Comparison of ENCODE assay signal across 9 cellular contexts in genomic region chrX:115690554-115691216, GRCh38.
DNase-seq lines count a peak whose midpoint lies in the region; ATAC-seq and TF ChIP-seq lines count a peak whose summit lies in the region.
"Had no signal": no experiment of that assay in that cellular context is flagged by ENCODE, and none has a peak within 500 bp of the region (broad histone marks: within the 10 kb centered on the region; RNA-seq: fewer than 3 reads in every experiment).

No MANE protein-coding gene starts in this region.

- no peaks in the 10 kb centered on the region for H3K36me3 ChIP-seq in tibial artery

- no peak for DNase-seq in CD14-positive monocyte (ENCODE audit: low spot score)
- DNase-seq in NCI-H2081 treated with DMSO at 0.1 percent for 48 hours (lab: John Stamatoyannopoulos, UW) = peak; percentile 43
- DNase-seq in activated CD4-positive, alpha-beta T cell treated with anti-CD3 and anti-CD28 coated beads, Interleukin-2, amount 10 ng/mL, durations not matched to agents 7 days and 5 days = peak; percentile 42
- DNase-seq in naive B cell = peak; percentile 3
- DNase-seq in tibial artery = peak; percentile 40 to 62

- peaks cover 0 to 2% (median 0%) of the 10 kb centered on the region in 7 donors for H3K9me3 Mint-ChIP-seq in CD14-positive monocyte
- no peaks in the 10 kb centered on the region for H3K9me3 Mint-ChIP-seq in activated CD4-positive, alpha-beta T cell treated with anti-CD3 and anti-CD28 coated beads, Interleukin-2, amount 10 ng/mL, durations not matched to agents 7 days and 5 days
- peaks cover 0 to 2% (median 0%) of the 10 kb centered on the region in 7 donors for H3K9me3 Mint-ChIP-seq in naive B cell
- H3K9me3 Mint-ChIP-seq: T-helper 1 cell treated with Interleukin-12 subunit alpha and Interleukin-12 subunit beta and Interleukin-4 antibody, amounts not matched to agents 30 μg/mL and 1 μg/mL, for 36 hours had no signal

- no peaks in the 10 kb centered on the region for H3K27me3 ChIP-seq in tibial artery

- no peaks in the 10 kb centered on the region for H3K36me3 Mint-ChIP-seq in CD14-positive monocyte
- H3K36me3 Mint-ChIP-seq in activated CD4-positive, alpha-beta T cell treated with anti-CD3 and anti-CD28 coated beads, Interleukin-2, amount 10 ng/mL, durations not matched to agents 7 days and 5 days (ENCODE audit: low read depth) = no peaks in the 10 kb centered on the region
- no peaks in the 10 kb centered on the region for H3K36me3 Mint-ChIP-seq in naive B cell

- CTCF ChIA-PET in activated CD4-positive, alpha-beta T cell treated with anti-CD3 and anti-CD28 coated beads, Interleukin-2, amount 10 ng/mL, durations not matched to agents 7 days and 5 days (lab: Charles Lee) = no interaction called here

- peak overlapping the region in 1 of 2 donors; percentile 3 for H3K4me3 ChIP-seq in tibial artery

- no peaks in the 10 kb centered on the region for H3K4me1 Mint-ChIP-seq in CD14-positive monocyte
- no peaks in the 10 kb centered on the region for H3K4me1 Mint-ChIP-seq in activated CD4-positive, alpha-beta T cell treated with anti-CD3 and anti-CD28 coated beads, Interleukin-2, amount 10 ng/mL, durations not matched to agents 7 days and 5 days
- H3K4me1 Mint-ChIP-seq in naive B cell = peaks cover 0 to 4% (median 4%) of the 10 kb centered on the region in 3 donors

- H3K27me3 Mint-ChIP-seq in CD14-positive monocyte (ENCODE audit: low read depth in 3 of 3) (peaks cover 1 to 30% (median 2%) of the 10 kb centered on the region in 3 donors), naive B cell (peaks cover 0 to 19% (median 0%) of the 10 kb centered on the region in 3 donors)
- H3K27me3 Mint-ChIP-seq in activated CD4-positive, alpha-beta T cell treated with anti-CD3 and anti-CD28 coated beads, Interleukin-2, amount 10 ng/mL, durations not matched to agents 7 days and 5 days = no peaks in the 10 kb centered on the region

- no peak overlapping the region for H3K27ac Mint-ChIP-seq in CD14-positive monocyte
- H3K27ac Mint-ChIP-seq in activated CD4-positive, alpha-beta T cell treated with anti-CD3 and anti-CD28 coated beads, Interleukin-2, amount 10 ng/mL, durations not matched to agents 7 days and 5 days = no peak overlapping the region
- H3K27ac Mint-ChIP-seq in naive B cell = no peak overlapping the region
- H3K27ac Mint-ChIP-seq: T-helper 1 cell treated with Interleukin-12 subunit alpha and Interleukin-12 subunit beta and Interleukin-4 antibody, amounts not matched to agents 30 μg/mL and 1 μg/mL, for 36 hours had no signal

- no peaks in the 10 kb centered on the region for H3K9me3 ChIP-seq in tibial artery

- H3K4me3 Mint-ChIP-seq in CD14-positive monocyte (no peak overlapping the region), naive B cell (no peak overlapping the region)
- no peak overlapping the region for H3K4me3 Mint-ChIP-seq in activated CD4-positive, alpha-beta T cell treated with anti-CD3 and anti-CD28 coated beads, Interleukin-2, amount 10 ng/mL, durations not matched to agents 7 days and 5 days
- H3K4me3 Mint-ChIP-seq: T-helper 1 cell treated with Interleukin-12 subunit alpha and Interleukin-12 subunit beta and Interleukin-4 antibody, amounts not matched to agents 30 μg/mL and 1 μg/mL, for 36 hours had no signal

- ATAC-seq in GM18870 (IDR thresholded peaks at IDR 0.05; ENCODE audit: unreplicated experiment) (peak; percentile 95), HG03103 (IDR thresholded peaks at IDR 0.05; ENCODE audit: low read depth, unreplicated experiment) (peak; percentile 98), esophagus mucosa (peak; percentile 48), naive B cell (ENCODE audit: low read depth in 2 of 2) (peak; percentile 30 to 32)

- POLR2A ChIA-PET in activated CD4-positive, alpha-beta T cell treated with anti-CD3 and anti-CD28 coated beads, Interleukin-2, amount 10 ng/mL, durations not matched to agents 7 days and 5 days (lab: Charles Lee) = no interaction called here

- peak; percentile 67 for TF ChIP-seq CTCF in CD14-positive monocyte (IDR thresholded peaks at IDR 0.05)
- TF ChIP-seq CTCF in tibial artery (IDR thresholded peaks at IDR 0.05) = peak; percentile 63 to 74

- H3K27ac ChIP-seq in tibial artery = peak overlapping the region; percentile 59 to 66

- H3K4me1 ChIP-seq in tibial artery = peaks cover 0 to 8% (median 2%) of the 10 kb centered on the region in 4 donors

- intact Hi-C loops in CD14-positive monocyte (cut with micrococcal nuclease) = no loop called here
- intact Hi-C loops in tibial artery (cut with DNase I; ENCODE audit: low total_unique reads) = no loop called here

Comparison
In these comparisons a context has a peak if more than half of its experiments do, and no peak if none do; other contexts are left out.
1. ATAC-seq: peak in every context shown above with its lines; median percentile 98 in HG03103; 95 in GM18870; 48 in esophagus mucosa; 31 in naive B cell.